1 cellular context compared by ENCODE assay signal in the genomic region with DNA sequence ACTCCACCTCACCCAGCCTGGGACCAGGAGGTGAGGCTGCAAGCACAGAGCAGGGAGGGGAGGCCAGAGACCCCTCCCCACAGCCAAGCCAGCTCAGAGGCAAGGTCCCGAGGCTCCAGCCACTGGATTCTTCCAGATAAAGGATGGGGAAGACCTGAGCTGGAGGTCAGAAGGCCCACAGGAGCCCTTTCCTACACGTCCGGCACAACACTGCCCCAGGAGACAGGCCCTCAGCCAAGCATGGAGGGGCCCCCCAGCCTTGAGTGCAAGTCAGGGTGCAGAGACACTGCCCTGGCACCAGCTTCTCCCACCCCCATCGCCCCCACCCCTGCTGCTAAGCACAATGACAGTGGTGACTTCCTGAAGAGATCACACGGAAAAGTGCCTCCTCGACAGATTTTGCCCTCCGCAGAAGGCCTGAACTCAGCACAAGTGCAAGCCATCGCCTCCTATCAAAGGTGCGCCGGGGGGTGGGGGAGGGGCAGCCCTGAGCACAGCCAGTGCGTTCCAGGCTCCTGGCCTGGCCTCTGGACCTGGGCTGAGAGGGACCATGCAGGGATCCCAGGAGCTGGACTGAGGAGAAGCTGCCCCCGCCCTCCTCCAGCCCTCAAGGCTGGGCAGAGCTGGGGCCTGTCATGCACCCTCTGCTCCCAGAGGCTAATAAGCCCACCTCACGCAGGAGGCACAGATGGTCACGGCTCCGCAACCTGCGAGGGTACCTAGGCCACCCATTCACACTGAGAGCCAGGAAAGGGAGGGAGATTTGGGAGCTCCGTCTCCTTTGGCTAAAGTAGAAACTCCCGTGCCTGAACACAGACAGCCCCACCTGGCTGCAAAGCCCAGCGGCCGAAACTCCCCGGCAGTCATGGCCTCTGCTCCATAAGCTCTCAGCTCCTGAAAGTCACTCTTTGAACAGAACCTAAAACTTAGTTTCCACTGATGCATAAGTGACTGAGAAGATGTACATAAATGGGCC.
TF ChIP-seq lines count a peak whose summit lies in the region.

No MANE protein-coding gene starts in this region.

TF ChIP-seq in HepG2, 621 proteins besides CTCF, POLR2A, EP300 and RAD21 (continued from another document and continues in another):
- TF ChIP-seq, protein P1, sequence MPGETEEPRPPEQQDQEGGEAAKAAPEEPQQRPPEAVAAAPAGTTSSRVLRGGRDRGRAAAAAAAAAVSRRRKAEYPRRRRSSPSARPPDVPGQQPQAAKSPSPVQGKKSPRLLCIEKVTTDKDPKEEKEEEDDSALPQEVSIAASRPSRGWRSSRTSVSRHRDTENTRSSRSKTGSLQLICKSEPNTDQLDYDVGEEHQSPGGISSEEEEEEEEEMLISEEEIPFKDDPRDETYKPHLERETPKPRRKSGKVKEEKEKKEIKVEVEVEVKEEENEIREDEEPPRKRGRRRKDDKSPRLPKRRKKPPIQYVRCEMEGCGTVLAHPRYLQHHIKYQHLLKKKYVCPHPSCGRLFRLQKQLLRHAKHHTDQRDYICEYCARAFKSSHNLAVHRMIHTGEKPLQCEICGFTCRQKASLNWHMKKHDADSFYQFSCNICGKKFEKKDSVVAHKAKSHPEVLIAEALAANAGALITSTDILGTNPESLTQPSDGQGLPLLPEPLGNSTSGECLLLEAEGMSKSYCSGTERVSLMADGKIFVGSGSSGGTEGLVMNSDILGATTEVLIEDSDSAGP (CRISPR knock-in tag; IDR thresholded peaks at IDR 0.05; ENCODE audit: borderline replicate concordance): peak; percentile 64; the same call in 1 of the 2 replicates
- TF ChIP-seq ZNF670 (CRISPR knock-in tag; IDR thresholded peaks at IDR 0.05; ENCODE audit: borderline replicate concordance): no peak
- TF ChIP-seq ZFP41 (CRISPR knock-in tag; IDR thresholded peaks at IDR 0.05; ENCODE audit: borderline replicate concordance): no peak
- no peak for TF ChIP-seq ZNF672 (CRISPR knock-in tag; IDR thresholded peaks at IDR 0.05)
- TF ChIP-seq RBFOX2 (IDR thresholded peaks at IDR 0.05; ENCODE audit: low read depth, low read length): no peak
- TF ChIP-seq TAF1 (CRISPR knock-in tag; IDR thresholded peaks at IDR 0.05): no peak
- TF ChIP-seq HOXA9 (CRISPR knock-in tag; IDR thresholded peaks at IDR 0.05; ENCODE audit: borderline replicate concordance): no peak
- TF ChIP-seq ZNF766 (CRISPR knock-in tag; IDR thresholded peaks at IDR 0.05; ENCODE audit: borderline replicate concordance): no peak
- TF ChIP-seq, protein P2, sequence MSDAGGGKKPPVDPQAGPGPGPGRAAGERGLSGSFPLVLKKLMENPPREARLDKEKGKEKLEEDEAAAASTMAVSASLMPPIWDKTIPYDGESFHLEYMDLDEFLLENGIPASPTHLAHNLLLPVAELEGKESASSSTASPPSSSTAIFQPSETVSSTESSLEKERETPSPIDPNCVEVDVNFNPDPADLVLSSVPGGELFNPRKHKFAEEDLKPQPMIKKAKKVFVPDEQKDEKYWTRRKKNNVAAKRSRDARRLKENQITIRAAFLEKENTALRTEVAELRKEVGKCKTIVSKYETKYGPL (CRISPR knock-in tag; IDR thresholded peaks at IDR 0.05): no peak
- TF ChIP-seq PAWR (CRISPR knock-in tag; IDR thresholded peaks at IDR 0.05; ENCODE audit: borderline replicate concordance): no peak
- no peak for TF ChIP-seq ZSCAN12 (CRISPR knock-in tag; IDR thresholded peaks at IDR 0.05)
- no peak for TF ChIP-seq ZNF367 (CRISPR knock-in tag; IDR thresholded peaks at IDR 0.05; ENCODE audit: borderline replicate concordance)
- no peak for TF ChIP-seq HDAC6 (IDR thresholded peaks at IDR 0.05; ENCODE audit: low read depth, low read length)
- TF ChIP-seq ZNF230 (CRISPR knock-in tag; IDR thresholded peaks at IDR 0.05): peak; percentile 72; the same call in 1 of the 2 replicates
- TF ChIP-seq ELF1 (CRISPR knock-in tag; IDR thresholded peaks at IDR 0.05): 0 out of 2 replicates have a peak, but pooled peaks have one; percentile 8
- no peak for TF ChIP-seq ZNF564 (CRISPR knock-in tag; IDR thresholded peaks at IDR 0.05)
- peak; percentile 79; the same call in 1 of the 2 replicates for TF ChIP-seq ZNF782 (CRISPR knock-in tag; IDR thresholded peaks at IDR 0.05; ENCODE audit: borderline replicate concordance)
- TF ChIP-seq ZNF207 (IDR thresholded peaks at IDR 0.05; ENCODE audit: borderline replicate concordance): no peak
- no peak for TF ChIP-seq ZNF143 (CRISPR knock-in tag; IDR thresholded peaks at IDR 0.05)
- no peak for TF ChIP-seq ATF2 (CRISPR knock-in tag; IDR thresholded peaks at IDR 0.05)
- TF ChIP-seq, protein P3, sequence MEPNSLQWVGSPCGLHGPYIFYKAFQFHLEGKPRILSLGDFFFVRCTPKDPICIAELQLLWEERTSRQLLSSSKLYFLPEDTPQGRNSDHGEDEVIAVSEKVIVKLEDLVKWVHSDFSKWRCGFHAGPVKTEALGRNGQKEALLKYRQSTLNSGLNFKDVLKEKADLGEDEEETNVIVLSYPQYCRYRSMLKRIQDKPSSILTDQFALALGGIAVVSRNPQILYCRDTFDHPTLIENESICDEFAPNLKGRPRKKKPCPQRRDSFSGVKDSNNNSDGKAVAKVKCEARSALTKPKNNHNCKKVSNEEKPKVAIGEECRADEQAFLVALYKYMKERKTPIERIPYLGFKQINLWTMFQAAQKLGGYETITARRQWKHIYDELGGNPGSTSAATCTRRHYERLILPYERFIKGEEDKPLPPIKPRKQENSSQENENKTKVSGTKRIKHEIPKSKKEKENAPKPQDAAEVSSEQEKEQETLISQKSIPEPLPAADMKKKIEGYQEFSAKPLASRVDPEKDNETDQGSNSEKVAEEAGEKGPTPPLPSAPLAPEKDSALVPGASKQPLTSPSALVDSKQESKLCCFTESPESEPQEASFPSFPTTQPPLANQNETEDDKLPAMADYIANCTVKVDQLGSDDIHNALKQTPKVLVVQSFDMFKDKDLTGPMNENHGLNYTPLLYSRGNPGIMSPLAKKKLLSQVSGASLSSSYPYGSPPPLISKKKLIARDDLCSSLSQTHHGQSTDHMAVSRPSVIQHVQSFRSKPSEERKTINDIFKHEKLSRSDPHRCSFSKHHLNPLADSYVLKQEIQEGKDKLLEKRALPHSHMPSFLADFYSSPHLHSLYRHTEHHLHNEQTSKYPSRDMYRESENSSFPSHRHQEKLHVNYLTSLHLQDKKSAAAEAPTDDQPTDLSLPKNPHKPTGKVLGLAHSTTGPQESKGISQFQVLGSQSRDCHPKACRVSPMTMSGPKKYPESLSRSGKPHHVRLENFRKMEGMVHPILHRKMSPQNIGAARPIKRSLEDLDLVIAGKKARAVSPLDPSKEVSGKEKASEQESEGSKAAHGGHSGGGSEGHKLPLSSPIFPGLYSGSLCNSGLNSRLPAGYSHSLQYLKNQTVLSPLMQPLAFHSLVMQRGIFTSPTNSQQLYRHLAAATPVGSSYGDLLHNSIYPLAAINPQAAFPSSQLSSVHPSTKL (CRISPR knock-in tag; IDR thresholded peaks at IDR 0.05): no peak
- TF ChIP-seq RXRA (CRISPR knock-in tag; IDR thresholded peaks at IDR 0.05): peak; percentile 67
- TF ChIP-seq ZNF878 (CRISPR knock-in tag; IDR thresholded peaks at IDR 0.05): no peak
- no peak for TF ChIP-seq ZBTB42 (CRISPR knock-in tag; IDR thresholded peaks at IDR 0.05)
- 0 out of 2 replicates have a peak, but pooled peaks have one; percentile 52 for TF ChIP-seq ZNF414 (CRISPR knock-in tag; IDR thresholded peaks at IDR 0.05)
- no peak for TF ChIP-seq ZNF335 (CRISPR knock-in tag; IDR thresholded peaks at IDR 0.05)
- TF ChIP-seq, protein P4, sequence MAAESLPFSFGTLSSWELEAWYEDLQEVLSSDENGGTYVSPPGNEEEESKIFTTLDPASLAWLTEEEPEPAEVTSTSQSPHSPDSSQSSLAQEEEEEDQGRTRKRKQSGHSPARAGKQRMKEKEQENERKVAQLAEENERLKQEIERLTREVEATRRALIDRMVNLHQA (CRISPR knock-in tag; IDR thresholded peaks at IDR 0.05): no peak
- TF ChIP-seq KDM5A (IDR thresholded peaks at IDR 0.05; ENCODE audit: borderline replicate concordance, low read length): no peak; the same call in 1 of the 2 replicates
- no peak for TF ChIP-seq ZNF629 (CRISPR knock-in tag; conservative IDR thresholded peaks at IDR 0.05)
- TF ChIP-seq ZNF552 (CRISPR knock-in tag; IDR thresholded peaks at IDR 0.05; ENCODE audit: borderline replicate concordance): no peak
- no peak for TF ChIP-seq ZNF101 (CRISPR knock-in tag; IDR thresholded peaks at IDR 0.05; ENCODE audit: borderline replicate concordance, low read depth)
- TF ChIP-seq CERS6 (CRISPR knock-in tag; IDR thresholded peaks at IDR 0.05): no peak
- TF ChIP-seq ZNF589 (CRISPR knock-in tag; conservative IDR thresholded peaks at IDR 0.05): no peak
- TF ChIP-seq ELF3 (CRISPR knock-in tag; IDR thresholded peaks at IDR 0.05): no peak
- TF ChIP-seq ZNF724P (CRISPR knock-in tag; IDR thresholded peaks at IDR 0.05; ENCODE audit: borderline replicate concordance): no peak
- TF ChIP-seq ZNF839 (CRISPR knock-in tag; IDR thresholded peaks at IDR 0.05; ENCODE audit: borderline replicate concordance): no peak
- no peak for TF ChIP-seq ZNF660 (CRISPR knock-in tag; IDR thresholded peaks at IDR 0.05; ENCODE audit: borderline replicate concordance, low read depth)
- no peak for TF ChIP-seq DMAP1 (CRISPR knock-in tag; IDR thresholded peaks at IDR 0.05)
- TF ChIP-seq ZNF296 (CRISPR knock-in tag; conservative IDR thresholded peaks at IDR 0.05): no peak
- TF ChIP-seq, protein P5, sequence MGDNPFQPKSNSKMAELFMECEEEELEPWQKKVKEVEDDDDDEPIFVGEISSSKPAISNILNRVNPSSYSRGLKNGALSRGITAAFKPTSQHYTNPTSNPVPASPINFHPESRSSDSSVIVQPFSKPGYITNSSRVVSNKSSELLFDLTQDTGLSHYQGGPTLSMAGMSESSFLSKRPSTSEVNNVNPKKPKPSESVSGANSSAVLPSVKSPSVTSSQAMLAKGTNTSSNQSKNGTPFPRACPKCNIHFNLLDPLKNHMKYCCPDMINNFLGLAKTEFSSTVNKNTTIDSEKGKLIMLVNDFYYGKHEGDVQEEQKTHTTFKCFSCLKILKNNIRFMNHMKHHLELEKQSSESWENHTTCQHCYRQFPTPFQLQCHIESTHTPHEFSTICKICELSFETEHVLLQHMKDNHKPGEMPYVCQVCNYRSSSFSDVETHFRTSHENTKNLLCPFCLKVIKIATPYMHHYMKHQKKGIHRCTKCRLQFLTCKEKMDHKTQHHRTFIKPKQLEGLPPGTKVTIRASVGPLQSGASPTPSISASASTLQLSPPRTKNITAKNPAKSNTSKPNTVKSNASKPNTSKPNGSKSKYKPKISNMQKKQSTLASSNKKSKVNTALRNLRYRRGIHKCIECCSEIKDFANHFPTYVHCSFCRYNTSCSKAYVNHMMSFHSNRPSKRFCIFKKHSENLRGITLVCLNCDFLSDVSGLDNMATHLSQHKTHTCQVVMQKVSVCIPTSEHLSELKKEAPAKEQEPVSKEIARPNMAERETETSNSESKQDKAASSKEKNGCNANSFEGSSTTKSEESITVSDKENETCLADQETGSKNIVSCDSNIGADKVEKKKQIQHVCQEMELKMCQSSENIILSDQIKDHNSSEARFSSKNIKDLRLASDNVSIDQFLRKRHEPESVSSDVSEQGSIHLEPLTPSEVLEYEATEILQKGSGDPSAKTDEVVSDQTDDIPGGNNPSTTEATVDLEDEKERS (CRISPR knock-in tag; IDR thresholded peaks at IDR 0.05): no peak
- TF ChIP-seq ZNF709 (CRISPR knock-in tag; IDR thresholded peaks at IDR 0.05): no peak
- TF ChIP-seq, protein P6, sequence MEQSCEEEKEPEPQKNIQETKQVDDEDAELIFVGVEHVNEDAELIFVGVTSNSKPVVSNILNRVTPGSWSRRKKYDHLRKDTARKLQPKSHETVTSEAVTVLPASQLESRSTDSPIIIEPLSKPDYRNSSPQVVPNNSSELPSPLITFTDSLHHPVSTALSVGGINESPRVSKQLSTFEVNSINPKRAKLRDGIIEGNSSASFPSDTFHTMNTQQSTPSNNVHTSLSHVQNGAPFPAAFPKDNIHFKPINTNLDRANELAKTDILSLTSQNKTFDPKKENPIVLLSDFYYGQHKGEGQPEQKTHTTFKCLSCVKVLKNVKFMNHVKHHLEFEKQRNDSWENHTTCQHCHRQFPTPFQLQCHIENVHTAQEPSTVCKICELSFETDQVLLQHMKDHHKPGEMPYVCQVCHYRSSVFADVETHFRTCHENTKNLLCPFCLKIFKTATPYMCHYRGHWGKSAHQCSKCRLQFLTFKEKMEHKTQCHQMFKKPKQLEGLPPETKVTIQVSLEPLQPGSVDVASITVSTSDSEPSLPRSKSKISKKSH (CRISPR knock-in tag; IDR thresholded peaks at IDR 0.05; ENCODE audit: borderline replicate concordance): no peak
- TF ChIP-seq ZNF652 (CRISPR knock-in tag; IDR thresholded peaks at IDR 0.05; ENCODE audit: borderline replicate concordance, low read depth): no peak
- no peak for TF ChIP-seq ZNF558 (CRISPR knock-in tag; IDR thresholded peaks at IDR 0.05; ENCODE audit: borderline replicate concordance)
- TF ChIP-seq MAFK (conservative IDR thresholded peaks at IDR 0.05 in 1 of 2, IDR thresholded peaks at IDR 0.05 in 1 of 2; ENCODE audit: low read length in 2 of 2): peak; percentile 95 to 98
